Comparison of ENCODE assay signal across 9 cellular contexts in genomic region chr4:173367285-173367684, GRCh38. TPM values are rescaled to one million over a fixed set of nuclear protein-coding genes. Genes with fewer than 3 reads are reported as not detected.
DNase-seq lines count a peak whose midpoint lies in the region; ATAC-seq, FAIRE-seq and TF ChIP-seq lines count a peak whose summit lies in the region.
"Had no signal": no experiment of that assay in that cellular context is flagged by ENCODE, and none has a peak within 500 bp of the region (broad histone marks: within the 10 kb centered on the region; RNA-seq: fewer than 3 reads in every experiment).

No MANE protein-coding gene starts in this region.

- peaks cover 34% of the 10 kb centered on the region for H3K4me1 Mint-ChIP-seq in activated naive CD8-positive, alpha-beta T cell treated with anti-CD3 and anti-CD28 coated beads, Interleukin-2, amount 10 ng/mL, durations not matched to agents 7 days and 5 days
- H3K4me1 Mint-ChIP-seq in activated naive CD8-positive, alpha-beta T cell treated with anti-CD3 and anti-CD28 coated beads, Interleukin-2, amount 50 U/mL, for 24 hours, result peaks cover 31% of the 10 kb centered on the region

- TF ChIP-seq POLR2A in GM12878 (IDR thresholded peaks at IDR 0.05; ENCODE audit: low read depth, low read length), result no peak

- peak overlapping the region; percentile 56 for H3K9ac ChIP-seq in GM12878 (ENCODE audit: control insufficient read depth, insufficient read depth, low read length)

- no peak for DNase-seq in activated naive CD8-positive, alpha-beta T cell treated with anti-CD3 and anti-CD28 coated beads, Interleukin-2, amount 10 ng/mL, durations not matched to agents 7 days and 5 days
- DNase-seq in activated naive CD8-positive, alpha-beta T cell treated with anti-CD3 and anti-CD28 coated beads, Interleukin-2, amount 50 U/mL, for 24 hours, result no peak
- no peak for DNase-seq in GM12878 (ENCODE audit: low read depth, low spot score)
- no peak for DNase-seq in thoracic aorta (ENCODE audit: low spot score)
- no peak for DNase-seq in activated CD4-positive, CD25-positive, alpha-beta regulatory T cell (lab: John Stamatoyannopoulos, UW)
- no peak for DNase-seq in NCI-H345 (lab: John Stamatoyannopoulos, UW)
- no peak for DNase-seq in NCI-H526 (lab: John Stamatoyannopoulos, UW)
- DNase-seq: immature natural killer cell had no signal

- no peaks in the 10 kb centered on the region for H3K27me3 Mint-ChIP-seq in activated naive CD8-positive, alpha-beta T cell treated with anti-CD3 and anti-CD28 coated beads, Interleukin-2, amount 10 ng/mL, durations not matched to agents 7 days and 5 days
- peaks cover 12% of the 10 kb centered on the region for H3K27me3 Mint-ChIP-seq in activated naive CD8-positive, alpha-beta T cell treated with anti-CD3 and anti-CD28 coated beads, Interleukin-2, amount 50 U/mL, for 24 hours

- H3K9me3 Mint-ChIP-seq in activated naive CD8-positive, alpha-beta T cell treated with anti-CD3 and anti-CD28 coated beads, Interleukin-2, amount 10 ng/mL, durations not matched to agents 7 days and 5 days, result no peaks in the 10 kb centered on the region
- H3K9me3 Mint-ChIP-seq in activated naive CD8-positive, alpha-beta T cell treated with anti-CD3 and anti-CD28 coated beads, Interleukin-2, amount 50 U/mL, for 24 hours, result no peaks in the 10 kb centered on the region
- H3K9me3 Mint-ChIP-seq: immature natural killer cell had no signal

- H3K79me2 ChIP-seq in GM12878 (ENCODE audit: control insufficient read depth, insufficient read depth, low read length), result peaks cover 44% of the 10 kb centered on the region

- H3K4me1 ChIP-seq in GM12878 (ENCODE audit: control insufficient read depth, insufficient read depth, low read length) (peaks cover 8% of the 10 kb centered on the region), thoracic aorta (ENCODE audit: control insufficient read depth in 1 of 2, low read depth in 2 of 2) (peaks cover 8 to 24% of the 10 kb centered on the region in 2 donors)

- BruUV-seq in GM12878 (replicated peaks; lab: Mats Ljungman, UMichigan), result no TSS peak

- no peak for ATAC-seq in activated naive CD8-positive, alpha-beta T cell treated with anti-CD3 and anti-CD28 coated beads, Interleukin-2, amount 10 ng/mL, durations not matched to agents 7 days and 5 days (ENCODE audit: low read depth)
- no peak for ATAC-seq in activated naive CD8-positive, alpha-beta T cell treated with anti-CD3 and anti-CD28 coated beads, Interleukin-2, amount 50 U/mL, for 24 hours
- ATAC-seq in HG03378 (IDR thresholded peaks at IDR 0.05; ENCODE audit: unreplicated experiment), result peak; percentile 32
- ATAC-seq in GM12878, result peak; percentile 6; the same call in 2 of the 3 replicates
- no peak for ATAC-seq in thoracic aorta (ENCODE audit: insufficient number of reproducible peaks, low FRiP score, low read depth)

- POLR2A ChIA-PET in activated naive CD8-positive, alpha-beta T cell treated with anti-CD3 and anti-CD28 coated beads, Interleukin-2, amount 10 ng/mL, durations not matched to agents 7 days and 5 days (lab: Charles Lee), result interaction anchor here (0.9 to 7.1 kb wide), 2 partner anchors 8 to 34 kb away, joined by 3 to 404 read pairs; partner anchors contain the start of gene HMGB2
- POLR2A ChIA-PET in GM12878 (lab: Charles Lee), result interaction anchor here (0.9 to 14.6 kb wide), 5 partner anchors 16 to 199 kb away, joined by 3 to 472 read pairs (median 4); partner anchors contain the start of gene HMGB2

- CTCF ChIA-PET in GM12878 (lab: Yijun Ruan, JAX), result interaction anchor here (0.7 to 3.5 kb wide), 10 partner anchors 26 to 112 kb away, joined by 3 to 19 read pairs (median 4); partner anchors contain the start of gene HMGB2

- H3K4me3 Mint-ChIP-seq in activated naive CD8-positive, alpha-beta T cell treated with anti-CD3 and anti-CD28 coated beads, Interleukin-2, amount 10 ng/mL, durations not matched to agents 7 days and 5 days, result peak overlapping the region; percentile 73
- no peak overlapping the region for H3K4me3 Mint-ChIP-seq in activated naive CD8-positive, alpha-beta T cell treated with anti-CD3 and anti-CD28 coated beads, Interleukin-2, amount 50 U/mL, for 24 hours

- in situ Hi-C loops in GM12878 (cut with MboI), result loop anchor here (5.0 kb wide), 1 partner anchor 35 kb away; the partner anchor contains the start of gene HMGB2

- peak overlapping the region; percentile 85 for H3K4me2 ChIP-seq in GM12878 (ENCODE audit: control insufficient read depth, insufficient read depth)

- no peaks in the 10 kb centered on the region for H3K27me3 ChIP-seq in GM12878 (replicated peaks in 1 of 2; ENCODE audit: control insufficient read depth in 2 of 2, insufficient read depth in 2 of 2, low read length in 1 of 2)
- H3K27me3 ChIP-seq in thoracic aorta (replicated peaks; ENCODE audit: insufficient read depth), result no peaks in the 10 kb centered on the region

- H3K27ac Mint-ChIP-seq in activated naive CD8-positive, alpha-beta T cell treated with anti-CD3 and anti-CD28 coated beads, Interleukin-2, amount 10 ng/mL, durations not matched to agents 7 days and 5 days, result peak overlapping the region; percentile 74
- no peak overlapping the region for H3K27ac Mint-ChIP-seq in activated naive CD8-positive, alpha-beta T cell treated with anti-CD3 and anti-CD28 coated beads, Interleukin-2, amount 50 U/mL, for 24 hours
- H3K27ac Mint-ChIP-seq: immature natural killer cell had no signal

- FAIRE-seq in GM12878 (lab: Jason Lieb, UNC), result no peak

- H3K9me3 ChIP-seq in GM12878 (replicated peaks; ENCODE audit: control insufficient read depth, insufficient read depth, low read length), result no peaks in the 10 kb centered on the region
- H3K9me3 ChIP-seq in thoracic aorta, result no peaks in the 10 kb centered on the region

- H3K36me3 Mint-ChIP-seq in activated naive CD8-positive, alpha-beta T cell treated with anti-CD3 and anti-CD28 coated beads, Interleukin-2, amount 10 ng/mL, durations not matched to agents 7 days and 5 days, result peaks cover 21% of the 10 kb centered on the region
- H3K36me3 Mint-ChIP-seq in activated naive CD8-positive, alpha-beta T cell treated with anti-CD3 and anti-CD28 coated beads, Interleukin-2, amount 50 U/mL, for 24 hours (ENCODE audit: low read depth), result no peaks in the 10 kb centered on the region
- H3K36me3 Mint-ChIP-seq: immature natural killer cell had no signal

- H3K4me3 ChIP-seq in GM12878, result peak overlapping the region; percentile 66
- H3K4me3 ChIP-seq in thoracic aorta, result peak overlapping the region; percentile 93

- no peak for TF ChIP-seq RAD21 in GM12878 (IDR thresholded peaks at IDR 0.05; ENCODE audit: insufficient read depth, low read depth, low read length)

- H3K36me3 ChIP-seq in GM12878 (ENCODE audit: control insufficient read depth in 2 of 2, insufficient read depth in 2 of 2, low read length in 1 of 2) (no peaks in the 10 kb centered on the region), thoracic aorta (no peaks in the 10 kb centered on the region)

- RAD21 ChIA-PET in GM12878 (lab: Charles Lee; ENCODE audit: unreplicated experiment), result interaction anchor here (0.8 to 9.0 kb wide), 9 partner anchors 17 to 199 kb away, joined by 3 to 145 read pairs (median 4); partner anchors contain the start of genes GALNT7 and HMGB2

- H2AFZ ChIP-seq in GM12878 (ENCODE audit: control insufficient read depth, low read depth, low read length), result peak overlapping the region; percentile 48

- no peaks in the 10 kb centered on the region for H4K20me1 ChIP-seq in GM12878 (ENCODE audit: control insufficient read depth, insufficient read depth)

- TF ChIP-seq CTCF in GM12878 (IDR thresholded peaks at IDR 0.05 in 2 of 3, conservative IDR thresholded peaks at IDR 0.05 in 1 of 3; ENCODE audit: control insufficient read depth in 2 of 3, extremely low read depth in 1 of 3, insufficient read depth in 1 of 3, low read depth in 3 of 3, low read length in 3 of 3) (no peak), thoracic aorta (IDR thresholded peaks at IDR 0.05) (no peak)

- intact Hi-C loops in GM12878 (cut with micrococcal nuclease; ENCODE audit: unreplicated experiment), result loop anchor here (5.0 kb wide), 1 partner anchor 200 kb away; the partner anchor contains the start of gene GALNT7

- peak in 1 of 2 experiments; percentile 46; a peak in 1 of 4 replicates for TF ChIP-seq EP300 in GM12878 (IDR thresholded peaks at IDR 0.05; ENCODE audit: borderline replicate concordance in 1 of 2, control insufficient read depth in 1 of 2, low read depth in 2 of 2, low read length in 2 of 2)

- H3K27ac ChIP-seq in GM12878 (ENCODE audit: control insufficient read depth, insufficient read depth) (peak overlapping the region; percentile 47), thoracic aorta (peak overlapping the region in 1 of 2 donors; percentile 11)

- SMC1A ChIA-PET in GM12878 (lab: Charles Lee; ENCODE audit: uncharacterized antibody, unreplicated experiment), result interaction anchor here (0.9 to 13.8 kb wide), 11 partner anchors 9 to 354 kb away, joined by 3 to 232 read pairs (median 5); partner anchors contain the start of gene HMGB2

RNA-seq across cellular contexts. Expression of gene SAP30, which starts 3.5 kb away (rescaled TPM):
- 10 to 100 TPM; 15.5 to 16.4 TPM for total RNA-seq in activated naive CD8-positive, alpha-beta T cell treated with anti-CD3 and anti-CD28 coated beads, Interleukin-2, amount 10 ng/mL, durations not matched to agents 7 days and 5 days
- 22.3 and 23.3 TPM in 2 replicates for total RNA-seq in GM12878 (2013; cell fraction: nucleolus; rRNA removed)
- 23.1 and 28.4 TPM in 2 replicates for total RNA-seq in GM12878 (2014; rRNA removed)
- 28.9 and 29.7 TPM in 2 replicates for total RNA-seq in GM12878 (2014; rRNA removed; fragmentation: Illumina TruSeq; extraction: Trizol)
- 26.0 and 29.6 TPM in 2 replicates for total RNA-seq in GM12878 (2021)
- polyA plus RNA-seq in GM12878 (2011; ENCODE audit: low read depth), result 8.3 TPM
- polyA plus RNA-seq in GM12878 (2011; rRNA removed), result 56.9 and 106 TPM in 2 replicates
- polyA plus RNA-seq in GM12878 (2011; cell fraction: cytosol; rRNA removed), result 14.4 and 24.8 TPM in 2 replicates
- 19.3 and 22.7 TPM in 2 replicates for polyA plus RNA-seq in GM12878 (2011; cell fraction: nucleus; rRNA removed)
- polyA plus RNA-seq in GM12878 (2012), result 27.0 and 33.1 TPM in 2 replicates
- polyA plus RNA-seq in GM12878 (2014; fragmentation: Illumina TruSeq; extraction: Trizol), result 16.3 and 18.3 TPM in 2 replicates
- polyA plus RNA-seq in GM12878 (2014; fragmentation: Nextera tagmentation; extraction: Ambion mirVana), result 10 to 100 TPM in 1 of 2 experiments, 1 to 10 TPM in 1; 5.4 to 24.0 TPM
- polyA plus RNA-seq in GM12878 (2014; rRNA removed), result 30.0 and 31.7 TPM in 2 replicates
- 1 to 10 TPM; 5.0 to 9.9 TPM for polyA plus RNA-seq in GM12878 (2016; fragmentation: Nextera tagmentation; extraction: Ambion mirVana)
- 9.9 and 10.1 TPM in 2 replicates for polyA minus RNA-seq in GM12878 (2011; rRNA and poly(A)+ RNA removed)
- polyA minus RNA-seq in GM12878 (2011; cell fraction: cytosol; rRNA and poly(A)+ RNA removed), result 9.9 and 10.5 TPM in 2 replicates
- 13.1 and 18.6 TPM in 2 replicates for polyA minus RNA-seq in GM12878 (2011; cell fraction: nucleus; rRNA and poly(A)+ RNA removed)
- total RNA-seq in thoracic aorta, result 10 to 100 TPM; 56.9 to 61.7 TPM

RNA-seq across cellular contexts. Expression of gene SCRG1, which starts 31.6 kb away (rescaled TPM):
- total RNA-seq in activated naive CD8-positive, alpha-beta T cell treated with anti-CD3 and anti-CD28 coated beads, Interleukin-2, amount 10 ng/mL, durations not matched to agents 7 days and 5 days, result not detected
- not detected in 2 replicates for total RNA-seq in GM12878 (2013; cell fraction: nucleolus; rRNA removed)
- total RNA-seq in GM12878 (2014; rRNA removed) (not detected in 2 replicates), GM12878 (2014; rRNA removed; fragmentation: Illumina TruSeq; extraction: Trizol) (not detected in 2 replicates), GM12878 (2021) (not detected in 2 replicates), thoracic aorta (1 to 10 TPM; 6.9 to 9.7 TPM)
- 0.05 TPM for polyA plus RNA-seq in GM12878 (2011; ENCODE audit: low read depth)
- polyA plus RNA-seq in GM12878 (2011; rRNA removed) (not detected in 2 replicates), GM12878 (2014; fragmentation: Illumina TruSeq; extraction: Trizol) (not detected in 2 replicates), GM12878 (2014; fragmentation: Nextera tagmentation; extraction: Ambion mirVana) (under 1 TPM in 1 of 2 experiments, not detected in 1; 0.02 TPM), GM12878 (2014; rRNA removed) (not detected in 2 replicates), GM12878 (2016; fragmentation: Nextera tagmentation; extraction: Ambion mirVana) (under 1 TPM; 0.54 to 0.58 TPM)
- not detected in 2 replicates for polyA plus RNA-seq in GM12878 (2011; cell fraction: cytosol; rRNA removed)
- not detected in 2 replicates for polyA plus RNA-seq in GM12878 (2011; cell fraction: nucleus; rRNA removed)
- polyA plus RNA-seq in GM12878 (2012), result 0.04 TPM in 2 replicates
- polyA minus RNA-seq in GM12878 (2011; rRNA and poly(A)+ RNA removed), result not detected in 2 replicates
- not detected in 2 replicates for polyA minus RNA-seq in GM12878 (2011; cell fraction: cytosol; rRNA and poly(A)+ RNA removed)
- not detected in 2 replicates for polyA minus RNA-seq in GM12878 (2011; cell fraction: nucleus; rRNA and poly(A)+ RNA removed)

RNA-seq across cellular contexts. Expression of gene HMGB2, which starts 33.1 kb away (rescaled TPM):
- 100 to 1,000 TPM; 592 to 620 TPM for total RNA-seq in activated naive CD8-positive, alpha-beta T cell treated with anti-CD3 and anti-CD28 coated beads, Interleukin-2, amount 10 ng/mL, durations not matched to agents 7 days and 5 days
- total RNA-seq in GM12878 (2013; cell fraction: nucleolus; rRNA removed), result 48.0 and 49.1 TPM in 2 replicates
- 260 and 307 TPM in 2 replicates for total RNA-seq in GM12878 (2014; rRNA removed)
- 580 and 598 TPM in 2 replicates for total RNA-seq in GM12878 (2014; rRNA removed; fragmentation: Illumina TruSeq; extraction: Trizol)
- total RNA-seq in GM12878 (2021), result 314 and 323 TPM in 2 replicates
- 338 TPM for polyA plus RNA-seq in GM12878 (2011; ENCODE audit: low read depth)
- 420 and 773 TPM in 2 replicates for polyA plus RNA-seq in GM12878 (2011; rRNA removed)
- 127 and 140 TPM in 2 replicates for polyA plus RNA-seq in GM12878 (2011; cell fraction: cytosol; rRNA removed)
- polyA plus RNA-seq in GM12878 (2011; cell fraction: nucleus; rRNA removed), result 103 and 152 TPM in 2 replicates
- polyA plus RNA-seq in GM12878 (2012), result 382 and 414 TPM in 2 replicates
- polyA plus RNA-seq in GM12878 (2014; fragmentation: Illumina TruSeq; extraction: Trizol), result 756 and 851 TPM in 2 replicates
- polyA plus RNA-seq in GM12878 (2014; fragmentation: Nextera tagmentation; extraction: Ambion mirVana), result 100 to 1,000 TPM; 858 to 954 TPM
- polyA plus RNA-seq in GM12878 (2014; rRNA removed), result 358 and 471 TPM in 2 replicates
- 100 to 1,000 TPM; 931 to 961 TPM for polyA plus RNA-seq in GM12878 (2016; fragmentation: Nextera tagmentation; extraction: Ambion mirVana)
- 62.3 and 71.0 TPM in 2 replicates for polyA minus RNA-seq in GM12878 (2011; rRNA and poly(A)+ RNA removed)
- polyA minus RNA-seq in GM12878 (2011; cell fraction: cytosol; rRNA and poly(A)+ RNA removed), result 49.4 and 65.2 TPM in 2 replicates
- 36.6 and 52.7 TPM in 2 replicates for polyA minus RNA-seq in GM12878 (2011; cell fraction: nucleus; rRNA and poly(A)+ RNA removed)
- 10 to 100 TPM; 28.8 to 33.4 TPM for total RNA-seq in thoracic aorta

Comparison
In these comparisons a context has a peak if more than half of its experiments do, and no peak if none do; other contexts are left out.
1. ATAC-seq: peak in HG03378 (single experiment) and GM12878 (single experiment); none in activated naive CD8-positive, alpha-beta T cell treated with anti-CD3 and anti-CD28 coated beads, Interleukin-2, amount 10 ng/mL, durations not matched to agents 7 days and 5 days (single experiment), activated naive CD8-positive, alpha-beta T cell treated with anti-CD3 and anti-CD28 coated beads, Interleukin-2, amount 50 U/mL, for 24 hours (single experiment) and thoracic aorta (single experiment).
2. RNA of gene SCRG1, which starts 31.6 kb away (total RNA-seq): 6.9 to 9.7 TPM in thoracic aorta; not detected in activated naive CD8-positive, alpha-beta T cell treated with anti-CD3 and anti-CD28 coated beads, Interleukin-2, amount 10 ng/mL, durations not matched to agents 7 days and 5 days and not detected in GM12878; every median in the first group is over 4 times any median in the second.